In the genomic region with DNA sequence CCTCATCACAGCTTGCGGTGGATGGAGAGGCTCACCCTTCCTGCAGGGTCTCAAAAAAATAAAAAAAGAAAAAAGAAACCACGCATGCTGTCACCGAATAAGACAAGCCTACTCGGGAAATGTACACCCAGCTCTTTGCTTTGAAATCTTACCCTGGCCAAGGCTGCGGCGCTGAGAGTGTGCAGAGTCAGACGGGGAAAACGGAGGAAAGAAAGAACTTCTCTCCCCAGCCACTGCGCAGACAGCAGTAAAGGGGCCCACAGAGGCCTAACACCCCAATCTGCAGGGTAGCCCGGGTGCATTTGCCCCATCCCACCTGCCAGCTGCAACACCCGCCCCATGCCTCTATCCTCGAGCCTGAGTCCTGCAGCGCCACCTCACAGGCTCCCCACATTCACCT, we compare ENCODE assay signal across 16 cellular contexts. TPM values are rescaled to one million over a fixed set of nuclear protein-coding genes. Genes with fewer than 3 reads are reported as not detected.
"Had no signal": no experiment of that assay in that cellular context is flagged by ENCODE, and none has a peak within 500 bp of the region (broad histone marks: within the 10 kb centered on the region; RNA-seq: fewer than 3 reads in every experiment).

No MANE protein-coding gene starts in this region.

- DNase-seq: activated CD4-positive, alpha-beta T cell treated with anti-CD3 and anti-CD28 coated beads for 1 hour; activated CD4-positive, alpha-beta T cell treated with anti-CD3 and anti-CD28 coated beads, Interleukin-2, amount 50 U/mL, for 48 hours; activated CD8-positive, alpha-beta memory T cell treated with anti-CD3 and anti-CD28 coated beads, Interleukin-2, amount 10 ng/mL, durations not matched to agents 7 days and 5 days; activated effector memory CD4-positive, alpha-beta T cell treated with Interleukin-2 at 50 U/mL for 16 hours; activated T-cell treated with anti-CD3 and anti-CD28 coated beads, Interleukin-2, amount 50 U/mL, for 24 hours; amniotic stem cell; brain microvascular endothelial cell; ovary; SW 1271 had no signal

- H3K9me3 ChIP-seq: esophagus muscularis mucosa, ovary, tibial artery had no signal

- H3K36me3 ChIP-seq: brain microvascular endothelial cell, esophagus muscularis mucosa, ovary, tibial artery had no signal

- H3K4me1 Mint-ChIP-seq: activated CD8-positive, alpha-beta memory T cell treated with anti-CD3 and anti-CD28 coated beads, Interleukin-2, amount 10 ng/mL, durations not matched to agents 7 days and 5 days; activated naive CD4-positive, alpha-beta T cell treated with anti-CD3 and anti-CD28 coated beads, Interleukin-2, amount 50 U/mL, for 24 hours; memory B cell had no signal

- H3K36me3 Mint-ChIP-seq: activated CD8-positive, alpha-beta memory T cell treated with anti-CD3 and anti-CD28 coated beads, Interleukin-2, amount 10 ng/mL, durations not matched to agents 7 days and 5 days; activated naive CD4-positive, alpha-beta T cell treated with anti-CD3 and anti-CD28 coated beads, Interleukin-2, amount 50 U/mL, for 24 hours; memory B cell; natural killer cell treated with Interleukin-12 subunit alpha and Interleukin-12 subunit beta and Interleukin-15 and Interleukin-18, amount 100 ng/mL, for 72 hours had no signal

- H3K27ac Mint-ChIP-seq: activated CD8-positive, alpha-beta memory T cell treated with anti-CD3 and anti-CD28 coated beads, Interleukin-2, amount 10 ng/mL, durations not matched to agents 7 days and 5 days; activated naive CD4-positive, alpha-beta T cell treated with anti-CD3 and anti-CD28 coated beads, Interleukin-2, amount 50 U/mL, for 24 hours; activated T-cell treated with anti-CD3 and anti-CD28 coated beads, Interleukin-2, amount 50 U/mL, for 24 hours; memory B cell; natural killer cell treated with Interleukin-12 subunit alpha and Interleukin-12 subunit beta and Interleukin-15 and Interleukin-18, amount 100 ng/mL, for 72 hours had no signal

- ATAC-seq: activated CD8-positive, alpha-beta memory T cell treated with anti-CD3 and anti-CD28 coated beads, Interleukin-2, amount 10 ng/mL, durations not matched to agents 7 days and 5 days; natural killer cell treated with Interleukin-12 subunit alpha and Interleukin-12 subunit beta and Interleukin-15 and Interleukin-18, amount 100 ng/mL, for 72 hours had no signal

- H3K4me3 Mint-ChIP-seq: activated CD8-positive, alpha-beta memory T cell treated with anti-CD3 and anti-CD28 coated beads, Interleukin-2, amount 10 ng/mL, durations not matched to agents 7 days and 5 days; activated naive CD4-positive, alpha-beta T cell treated with anti-CD3 and anti-CD28 coated beads, Interleukin-2, amount 50 U/mL, for 24 hours; activated T-cell treated with anti-CD3 and anti-CD28 coated beads, Interleukin-2, amount 50 U/mL, for 24 hours; memory B cell; natural killer cell treated with Interleukin-12 subunit alpha and Interleukin-12 subunit beta and Interleukin-15 and Interleukin-18, amount 100 ng/mL, for 72 hours had no signal

- H3K9me3 Mint-ChIP-seq: activated naive CD4-positive, alpha-beta T cell treated with anti-CD3 and anti-CD28 coated beads, Interleukin-2, amount 50 U/mL, for 24 hours; activated T-cell treated with anti-CD3 and anti-CD28 coated beads, Interleukin-2, amount 50 U/mL, for 24 hours; memory B cell; natural killer cell treated with Interleukin-12 subunit alpha and Interleukin-12 subunit beta and Interleukin-15 and Interleukin-18, amount 100 ng/mL, for 72 hours had no signal

- H3K4me3 ChIP-seq: dorsolateral prefrontal cortex, esophagus muscularis mucosa, ovary had no signal

- H3K27me3 ChIP-seq: dorsolateral prefrontal cortex, ovary had no signal

- H3K27ac ChIP-seq: brain microvascular endothelial cell, esophagus muscularis mucosa, ovary, tibial artery had no signal

RNA-seq across cellular contexts. Expression of gene SLIT1, which starts 14.8 kb away (rescaled TPM):
- total RNA-seq: fibroblast of villous mesenchyme had no signal
